Comparison of ENCODE assay signal across 31 cellular contexts in the genomic region with DNA sequence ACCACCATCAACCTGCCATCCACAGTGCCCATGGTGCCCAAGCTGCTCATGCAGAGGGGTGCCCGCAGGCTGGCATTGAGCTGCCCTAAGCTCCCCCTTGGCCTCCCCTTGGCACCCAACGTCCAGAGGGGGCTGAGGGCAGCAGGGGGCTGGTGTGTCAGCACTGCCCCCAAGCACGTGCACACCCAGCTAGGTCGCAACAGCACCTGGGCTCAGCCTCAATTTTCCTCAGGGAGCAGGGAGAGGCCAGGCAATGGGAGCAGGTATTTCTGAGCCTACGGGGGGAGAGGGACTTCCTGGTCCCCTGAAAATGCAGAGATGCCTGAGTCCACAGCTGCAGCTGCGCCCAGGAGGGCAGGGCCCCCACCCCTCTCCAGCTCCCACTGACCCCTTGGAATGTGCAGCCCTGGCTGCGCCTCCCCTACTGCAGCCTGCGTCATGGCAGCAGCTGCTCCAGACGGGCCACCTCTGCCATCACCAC.
A peak's percentile ranks its signal among the peaks of the same experiment; 100 is the strongest.
DNase-seq lines count a peak whose midpoint lies in the region; ATAC-seq and TF ChIP-seq lines count a peak whose summit lies in the region.
"Had no signal": no experiment of that assay in that cellular context is flagged by ENCODE, and none has a peak within 500 bp of the region (broad histone marks: within the 10 kb centered on the region; RNA-seq: fewer than 3 reads in every experiment).

No MANE protein-coding gene starts in this region.

- H3K27ac ChIP-seq in esophagus muscularis mucosa (replicated peaks in 1 of 4): no peak overlapping the region

- no peak for TF ChIP-seq POLR2A in esophagus muscularis mucosa (IDR thresholded peaks at IDR 0.05; ENCODE audit: low read depth)

- H3K9me3 Mint-ChIP-seq in stimulated activated effector memory CD8-positive, alpha-beta T cell treated with anti-CD3 and anti-CD28 coated beads, Interleukin-12 subunit alpha, Interleukin-12 subunit beta, amount 100 ng/mL, for 72 hours: no peaks in the 10 kb centered on the region
- H3K9me3 Mint-ChIP-seq: CD8-positive, alpha-beta memory T cell had no signal

- no peak overlapping the region for H3K4me3 ChIP-seq in esophagus muscularis mucosa
- H3K4me3 ChIP-seq: GM12878, MG63 had no signal

- no peak overlapping the region for H3K4me3 Mint-ChIP-seq in stimulated activated effector memory CD8-positive, alpha-beta T cell treated with anti-CD3 and anti-CD28 coated beads, Interleukin-12 subunit alpha, Interleukin-12 subunit beta, amount 100 ng/mL, for 72 hours
- H3K4me3 Mint-ChIP-seq: CD14-positive monocyte; CD8-positive, alpha-beta memory T cell had no signal

- TF ChIP-seq EP300 in esophagus muscularis mucosa (IDR thresholded peaks at IDR 0.05): no peak

- peak; percentile 8 for ATAC-seq in stimulated activated effector memory CD8-positive, alpha-beta T cell treated with anti-CD3 and anti-CD28 coated beads, Interleukin-12 subunit alpha, Interleukin-12 subunit beta, amount 100 ng/mL, for 72 hours
- ATAC-seq: GM12878, PC-3 had no signal

- peaks cover 15 to 25% (median 18%) of the 10 kb centered on the region in 4 donors for H3K4me1 ChIP-seq in esophagus muscularis mucosa

- WGBS in esophagus muscularis mucosa: 70% methylated on average over 7 of the region's 9 CpGs

- no peaks in the 10 kb centered on the region for H3K4me1 Mint-ChIP-seq in stimulated activated effector memory CD8-positive, alpha-beta T cell treated with anti-CD3 and anti-CD28 coated beads, Interleukin-12 subunit alpha, Interleukin-12 subunit beta, amount 100 ng/mL, for 72 hours
- H3K4me1 Mint-ChIP-seq: CD14-positive monocyte; CD8-positive, alpha-beta memory T cell had no signal

- H3K27ac Mint-ChIP-seq in stimulated activated effector memory CD8-positive, alpha-beta T cell treated with anti-CD3 and anti-CD28 coated beads, Interleukin-12 subunit alpha, Interleukin-12 subunit beta, amount 100 ng/mL, for 72 hours: no peak overlapping the region
- H3K27ac Mint-ChIP-seq: CD14-positive monocyte; CD8-positive, alpha-beta memory T cell had no signal

- no peaks in the 10 kb centered on the region for H3K36me3 ChIP-seq in esophagus muscularis mucosa
- H3K36me3 ChIP-seq: BE2C, MG63 had no signal

- H3K9me3 ChIP-seq in esophagus muscularis mucosa: no peaks in the 10 kb centered on the region
- H3K9me3 ChIP-seq: BE2C, MG63 had no signal

- no peak for TF ChIP-seq CTCF in esophagus muscularis mucosa (IDR thresholded peaks at IDR 0.05)

- DNase-seq in activated effector memory CD4-positive, alpha-beta T cell treated with anti-CD3 and anti-CD28 coated beads, Interleukin-2, amount 50 U/mL, for 16 hours: peak; percentile 28
- DNase-seq in activated effector memory CD4-positive, alpha-beta T cell treated with Interleukin-2 at 50 U/mL for 16 hours: no peak
- peak; percentile 32 for DNase-seq in ecto neural progenitor cell (ENCODE audit: low spot score)
- DNase-seq in mesenteric fat pad (ENCODE audit: low spot score): peak; percentile 78
- no peak for DNase-seq in stimulated activated effector memory CD8-positive, alpha-beta T cell treated with anti-CD3 and anti-CD28 coated beads, Interleukin-12 subunit alpha, Interleukin-12 subunit beta, amount 100 ng/mL, for 72 hours (ENCODE audit: low spot score in 2 of 2)
- no peak for DNase-seq in iPS-NIHi7 (ENCODE audit: extremely low spot score)
- DNase-seq in NCI-H446 (lab: John Stamatoyannopoulos, UW): no peak
- no peak for DNase-seq in esophagus muscularis mucosa (ENCODE audit: extremely low spot score)
- DNase-seq: 8988T; ACHN; BE2C; CD8-positive, alpha-beta memory T cell; DMS 273 treated with DMSO at 0.1 percent for 48 hours; DMS79; EL; GDM1; GOT3; HCEC 1CT; IMR-90; KG1; MG63; NCI-H1105 treated with DMSO at 0.1 percent for 48 hours; NCI-H146; NCI-H1930; NCI-H2107; NCI-H524 treated with DMSO at 0.1 percent for 48 hours; NCI-H774; PC-3; SHP77 had no signal

- intact Hi-C loops in esophagus muscularis mucosa (cut with DNase I): no loop called here

- H3K36me3 Mint-ChIP-seq in stimulated activated effector memory CD8-positive, alpha-beta T cell treated with anti-CD3 and anti-CD28 coated beads, Interleukin-12 subunit alpha, Interleukin-12 subunit beta, amount 100 ng/mL, for 72 hours: no peaks in the 10 kb centered on the region
- H3K36me3 Mint-ChIP-seq: CD14-positive monocyte; CD8-positive, alpha-beta memory T cell had no signal

- H3K27me3 ChIP-seq in esophagus muscularis mucosa: peaks cover 0 to 35% (median 0%) of the 10 kb centered on the region in 4 donors
- H3K27me3 ChIP-seq: BE2C had no signal

Comparison
In these comparisons a context has a peak if more than half of its experiments do, and no peak if none do; other contexts are left out.
1. DNase-seq: peak in activated effector memory CD4-positive, alpha-beta T cell treated with anti-CD3 and anti-CD28 coated beads, Interleukin-2, amount 50 U/mL, for 16 hours (single experiment), ecto neural progenitor cell (single experiment) and mesenteric fat pad (single experiment); none in activated effector memory CD4-positive, alpha-beta T cell treated with Interleukin-2 at 50 U/mL for 16 hours (single experiment), stimulated activated effector memory CD8-positive, alpha-beta T cell treated with anti-CD3 and anti-CD28 coated beads, Interleukin-12 subunit alpha, Interleukin-12 subunit beta, amount 100 ng/mL, for 72 hours (0 of 2), iPS-NIHi7 (single experiment), NCI-H446 (0 of 2) and esophagus muscularis mucosa (single experiment).